ENCODE assay signal across 22 cellular contexts in genomic region chr6:158897236-158897635, GRCh38.
DNase-seq lines count a peak whose midpoint lies in the region; ATAC-seq and TF ChIP-seq lines count a peak whose summit lies in the region.
"Had no signal": no experiment of that assay in that cellular context is flagged by ENCODE, and none has a peak within 500 bp of the region (broad histone marks: within the 10 kb centered on the region; RNA-seq: fewer than 3 reads in every experiment).

No MANE protein-coding gene starts in this region.

- no peak overlapping the region for H3K27ac Mint-ChIP-seq in activated naive CD8-positive, alpha-beta T cell treated with anti-CD3 and anti-CD28 coated beads, Interleukin-2, amount 50 U/mL, for 24 hours
- H3K27ac Mint-ChIP-seq: CD4-positive, alpha-beta T cell had no signal

- dilution Hi-C loops in mammary epithelial cell (cut with HindIII; ENCODE audit: low sequenced_read_pairs) = no loop called here

- H3K27me3 ChIP-seq in mammary epithelial cell (ENCODE audit: insufficient read depth, low read length) (no peaks in the 10 kb centered on the region), foreskin keratinocyte (no peaks in the 10 kb centered on the region), prostate gland (replicated peaks; ENCODE audit: insufficient read depth) (no peaks in the 10 kb centered on the region), BE2C (no peaks in the 10 kb centered on the region)
- H3K27me3 ChIP-seq: MG63, spleen had no signal

- H3K4me1 Mint-ChIP-seq in activated naive CD8-positive, alpha-beta T cell treated with anti-CD3 and anti-CD28 coated beads, Interleukin-2, amount 50 U/mL, for 24 hours = no peaks in the 10 kb centered on the region

- H3K27ac ChIP-seq in mammary epithelial cell (ENCODE audit: insufficient read depth, low read depth, low read length) (peak overlapping the region; percentile 76), foreskin keratinocyte (peak overlapping the region; percentile 90), prostate gland (no peak overlapping the region)
- H3K27ac ChIP-seq: spleen had no signal

- BruUV-seq in mammary epithelial cell (replicated peaks; lab: Mats Ljungman, UMichigan) = no TSS peak

- H3K4me1 ChIP-seq in mammary epithelial cell (ENCODE audit: insufficient read depth, low read length) (peaks cover 20% of the 10 kb centered on the region), foreskin keratinocyte (peaks cover 18% of the 10 kb centered on the region), prostate gland (replicated peaks) (no peaks in the 10 kb centered on the region), BE2C (no peaks in the 10 kb centered on the region)
- H3K4me1 ChIP-seq: spleen had no signal

- no peaks in the 10 kb centered on the region for H3K36me3 ChIP-seq in mammary epithelial cell (ENCODE audit: insufficient read depth, low read length)
- no peaks in the 10 kb centered on the region for H3K36me3 ChIP-seq in prostate gland
- H3K36me3 ChIP-seq in BE2C = no peaks in the 10 kb centered on the region
- H3K36me3 ChIP-seq: MG63, spleen had no signal

- peak; percentile 90 for ATAC-seq in foreskin keratinocyte
- no peak for ATAC-seq in activated naive CD8-positive, alpha-beta T cell treated with anti-CD3 and anti-CD28 coated beads, Interleukin-2, amount 50 U/mL, for 24 hours
- ATAC-seq: left ventricle myocardium superior, right cardiac atrium had no signal

- no peak overlapping the region for H3K4me3 Mint-ChIP-seq in activated naive CD8-positive, alpha-beta T cell treated with anti-CD3 and anti-CD28 coated beads, Interleukin-2, amount 50 U/mL, for 24 hours
- H3K4me3 Mint-ChIP-seq: CD4-positive, alpha-beta T cell; neural crest cell had no signal

- in situ Hi-C loops in mammary epithelial cell (cut with MboI; ENCODE audit: low sequenced_read_pairs in 2 of 2) = no loop called here

- intact Hi-C loops in mammary epithelial cell (cut with micrococcal nuclease) (loop anchor here (1.0 kb wide), 1 partner anchor 47 kb away; no protein-coding TSS in a partner anchor), prostate gland (cut with DNase I) (no loop called here)

- TF ChIP-seq POLR2A in prostate gland (IDR thresholded peaks at IDR 0.05) = no peak

- WGBS in mammary epithelial cell (ENCODE audit: low coverage, missing lambda C conversion rate) = 4% methylated on average over 4 of the region's 4 CpGs
- 42% methylated on average over 4 of the region's 4 CpGs for WGBS in prostate gland

- peak overlapping the region; percentile 82 for H2AFZ ChIP-seq in mammary epithelial cell (ENCODE audit: low read depth, low read length)

- no peaks in the 10 kb centered on the region for H3K79me2 ChIP-seq in mammary epithelial cell (ENCODE audit: insufficient read depth, low read length)

- no peak overlapping the region for H3K9ac ChIP-seq in mammary epithelial cell (ENCODE audit: insufficient read depth, low read length)

- CTCF ChIA-PET in mammary epithelial cell (lab: Charles Lee; ENCODE audit: low non-redundant PET) = interaction anchor here (0.7 kb wide), 1 partner anchor 32 kb away, joined by 8 read pairs; no protein-coding TSS in a partner anchor

- DNase-seq in HPDE6-E6E7 (ENCODE audit: extremely low spot score) = peak; percentile 86
- peak; percentile 79 for DNase-seq in mammary epithelial cell
- DNase-seq in foreskin keratinocyte = peak; percentile 75 to 86
- DNase-seq in prostate gland (ENCODE audit: low spot score) = peak; percentile 55
- no peak for DNase-seq in cerebellar cortex (ENCODE audit: low spot score)
- DNase-seq in BE2C = no peak
- no peak for DNase-seq in activated naive CD8-positive, alpha-beta T cell treated with anti-CD3 and anti-CD28 coated beads, Interleukin-2, amount 50 U/mL, for 24 hours
- DNase-seq: activated CD4-positive, alpha-beta T cell treated with anti-CD3 and anti-CD28 coated beads, Interleukin-2, amount 50 U/mL, for 4 hours; activated naive CD4-positive, alpha-beta T cell treated with anti-CD3 and anti-CD28 coated beads, Interleukin-2, amount 50 U/mL, for 16 hours; amygdala; CD4-positive, alpha-beta T cell; effector memory CD4-positive, alpha-beta T cell; HCEC 1CT; left ventricle myocardium superior; MG63; NCI-H2029 treated with DMSO at 0.1 percent for 48 hours; NCI-H82; right cardiac atrium; RPMI8226; spleen; T-helper 1 cell had no signal

- H3K27me3 Mint-ChIP-seq in activated naive CD8-positive, alpha-beta T cell treated with anti-CD3 and anti-CD28 coated beads, Interleukin-2, amount 50 U/mL, for 24 hours = no peaks in the 10 kb centered on the region
- H3K27me3 Mint-ChIP-seq: CD4-positive, alpha-beta T cell had no signal

- no peaks in the 10 kb centered on the region for H4K20me1 ChIP-seq in mammary epithelial cell (ENCODE audit: insufficient read depth, low read length)

- no peaks in the 10 kb centered on the region for H3K9me3 ChIP-seq in mammary epithelial cell (replicated peaks; ENCODE audit: insufficient read depth, low read length)
- no peaks in the 10 kb centered on the region for H3K9me3 ChIP-seq in prostate gland
- H3K9me3 ChIP-seq in BE2C = no peaks in the 10 kb centered on the region
- H3K9me3 ChIP-seq: MG63, spleen had no signal

- no peaks in the 10 kb centered on the region for H3K36me3 Mint-ChIP-seq in activated naive CD8-positive, alpha-beta T cell treated with anti-CD3 and anti-CD28 coated beads, Interleukin-2, amount 50 U/mL, for 24 hours (ENCODE audit: low read depth)

- H3K9me3 Mint-ChIP-seq in activated naive CD8-positive, alpha-beta T cell treated with anti-CD3 and anti-CD28 coated beads, Interleukin-2, amount 50 U/mL, for 24 hours = no peaks in the 10 kb centered on the region
- H3K9me3 Mint-ChIP-seq: CD4-positive, alpha-beta T cell; neural crest cell had no signal

- H3K4me2 ChIP-seq in mammary epithelial cell (ENCODE audit: insufficient read depth, low read depth, low read length) = peak overlapping the region; percentile 33

- TF ChIP-seq CTCF in mammary epithelial cell (conservative IDR thresholded peaks at IDR 0.05 in 1 of 2, IDR thresholded peaks at IDR 0.05 in 1 of 2; ENCODE audit: extremely low read depth in 1 of 2, insufficient read depth in 1 of 2, low read depth in 1 of 2, low read length in 2 of 2) (no peak), foreskin keratinocyte (conservative IDR thresholded peaks at IDR 0.05) (no peak), prostate gland (IDR thresholded peaks at IDR 0.05) (no peak), BE2C (IDR thresholded peaks at IDR 0.05; ENCODE audit: low read depth, low read length) (no peak)

- H3K4me3 ChIP-seq in mammary epithelial cell (replicated peaks in 1 of 3; ENCODE audit: insufficient read depth in 1 of 3, low read depth in 2 of 3, low read length in 3 of 3) (no peak overlapping the region), prostate gland (no peak overlapping the region), BE2C (ENCODE audit: low read depth, low read length) (no peak overlapping the region)
- H3K4me3 ChIP-seq: MG63, spleen had no signal

Comparison
In these comparisons a context has a peak if more than half of its experiments do, and no peak if none do; other contexts are left out.
1. DNase-seq: peak in HPDE6-E6E7 (single experiment), mammary epithelial cell (single experiment), foreskin keratinocyte (2 of 2) and prostate gland (single experiment); none in cerebellar cortex (single experiment), BE2C (single experiment) and activated naive CD8-positive, alpha-beta T cell treated with anti-CD3 and anti-CD28 coated beads, Interleukin-2, amount 50 U/mL, for 24 hours (single experiment).
2. H3K27ac ChIP-seq: peak in mammary epithelial cell (single experiment) and foreskin keratinocyte (single experiment); none in prostate gland (0 of 2).